1 cellular context compared by ENCODE assay signal in the genomic region with DNA sequence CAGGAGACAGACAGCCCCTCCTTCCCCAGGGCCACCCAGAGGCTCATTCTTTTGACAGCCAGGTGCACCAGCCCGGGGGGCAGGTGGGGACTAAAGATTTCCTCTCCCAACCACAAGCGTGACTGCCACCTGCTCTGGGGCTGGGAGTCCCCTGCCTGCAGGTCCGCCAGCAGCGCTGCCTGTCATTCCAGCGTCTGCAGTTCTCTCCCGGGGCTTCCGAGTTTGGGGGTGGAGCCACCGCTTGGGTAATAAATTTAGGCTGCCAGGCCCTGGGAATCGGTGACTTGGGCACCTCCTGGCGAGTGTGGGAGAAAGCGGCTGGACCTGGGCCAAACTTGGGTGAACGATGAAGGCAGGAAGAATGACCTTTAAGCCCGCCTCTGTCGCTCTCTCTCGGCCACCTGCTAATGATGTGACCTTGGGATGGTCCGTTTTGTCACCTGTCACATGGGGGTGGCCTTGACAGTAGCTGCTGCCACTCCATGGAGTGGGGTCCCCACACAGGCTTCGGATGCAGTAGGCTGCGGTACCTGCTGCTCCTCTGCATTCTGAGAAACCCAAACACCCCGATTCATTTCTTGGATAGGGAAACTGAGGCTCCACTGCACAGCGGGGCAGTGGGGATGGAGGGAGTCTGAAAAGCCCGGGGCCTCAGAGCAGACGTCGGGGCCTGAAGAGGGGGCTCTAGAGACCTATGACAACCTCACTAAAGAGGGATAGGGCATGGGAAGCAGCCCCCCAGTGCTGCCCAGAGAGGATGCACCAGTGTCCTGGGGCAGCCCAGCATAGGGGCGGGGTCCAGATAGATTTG.
TF ChIP-seq lines count a peak whose summit lies in the region.

No MANE protein-coding gene starts in this region.

TF ChIP-seq in HepG2, 621 proteins besides CTCF, POLR2A, EP300 and RAD21 (continued from another document and continues in another):
- TF ChIP-seq, protein P1, sequence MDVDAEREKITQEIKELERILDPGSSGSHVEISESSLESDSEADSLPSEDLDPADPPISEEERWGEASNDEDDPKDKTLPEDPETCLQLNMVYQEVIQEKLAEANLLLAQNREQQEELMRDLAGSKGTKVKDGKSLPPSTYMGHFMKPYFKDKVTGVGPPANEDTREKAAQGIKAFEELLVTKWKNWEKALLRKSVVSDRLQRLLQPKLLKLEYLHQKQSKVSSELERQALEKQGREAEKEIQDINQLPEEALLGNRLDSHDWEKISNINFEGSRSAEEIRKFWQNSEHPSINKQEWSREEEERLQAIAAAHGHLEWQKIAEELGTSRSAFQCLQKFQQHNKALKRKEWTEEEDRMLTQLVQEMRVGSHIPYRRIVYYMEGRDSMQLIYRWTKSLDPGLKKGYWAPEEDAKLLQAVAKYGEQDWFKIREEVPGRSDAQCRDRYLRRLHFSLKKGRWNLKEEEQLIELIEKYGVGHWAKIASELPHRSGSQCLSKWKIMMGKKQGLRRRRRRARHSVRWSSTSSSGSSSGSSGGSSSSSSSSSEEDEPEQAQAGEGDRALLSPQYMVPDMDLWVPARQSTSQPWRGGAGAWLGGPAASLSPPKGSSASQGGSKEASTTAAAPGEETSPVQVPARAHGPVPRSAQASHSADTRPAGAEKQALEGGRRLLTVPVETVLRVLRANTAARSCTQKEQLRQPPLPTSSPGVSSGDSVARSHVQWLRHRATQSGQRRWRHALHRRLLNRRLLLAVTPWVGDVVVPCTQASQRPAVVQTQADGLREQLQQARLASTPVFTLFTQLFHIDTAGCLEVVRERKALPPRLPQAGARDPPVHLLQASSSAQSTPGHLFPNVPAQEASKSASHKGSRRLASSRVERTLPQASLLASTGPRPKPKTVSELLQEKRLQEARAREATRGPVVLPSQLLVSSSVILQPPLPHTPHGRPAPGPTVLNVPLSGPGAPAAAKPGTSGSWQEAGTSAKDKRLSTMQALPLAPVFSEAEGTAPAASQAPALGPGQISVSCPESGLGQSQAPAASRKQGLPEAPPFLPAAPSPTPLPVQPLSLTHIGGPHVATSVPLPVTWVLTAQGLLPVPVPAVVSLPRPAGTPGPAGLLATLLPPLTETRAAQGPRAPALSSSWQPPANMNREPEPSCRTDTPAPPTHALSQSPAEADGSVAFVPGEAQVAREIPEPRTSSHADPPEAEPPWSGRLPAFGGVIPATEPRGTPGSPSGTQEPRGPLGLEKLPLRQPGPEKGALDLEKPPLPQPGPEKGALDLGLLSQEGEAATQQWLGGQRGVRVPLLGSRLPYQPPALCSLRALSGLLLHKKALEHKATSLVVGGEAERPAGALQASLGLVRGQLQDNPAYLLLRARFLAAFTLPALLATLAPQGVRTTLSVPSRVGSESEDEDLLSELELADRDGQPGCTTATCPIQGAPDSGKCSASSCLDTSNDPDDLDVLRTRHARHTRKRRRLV (CRISPR knock-in tag; IDR thresholded peaks at IDR 0.05), result 0 out of 2 replicates have a peak, but pooled peaks have one; percentile 33
- TF ChIP-seq, protein P2, sequence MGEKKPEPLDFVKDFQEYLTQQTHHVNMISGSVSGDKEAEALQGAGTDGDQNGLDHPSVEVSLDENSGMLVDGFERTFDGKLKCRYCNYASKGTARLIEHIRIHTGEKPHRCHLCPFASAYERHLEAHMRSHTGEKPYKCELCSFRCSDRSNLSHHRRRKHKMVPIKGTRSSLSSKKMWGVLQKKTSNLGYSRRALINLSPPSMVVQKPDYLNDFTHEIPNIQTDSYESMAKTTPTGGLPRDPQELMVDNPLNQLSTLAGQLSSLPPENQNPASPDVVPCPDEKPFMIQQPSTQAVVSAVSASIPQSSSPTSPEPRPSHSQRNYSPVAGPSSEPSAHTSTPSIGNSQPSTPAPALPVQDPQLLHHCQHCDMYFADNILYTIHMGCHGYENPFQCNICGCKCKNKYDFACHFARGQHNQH (CRISPR knock-in tag; IDR thresholded peaks at IDR 0.05), result peak; percentile 75
- peak; percentile 79 for TF ChIP-seq RXRB (CRISPR knock-in tag; IDR thresholded peaks at IDR 0.05; ENCODE audit: borderline replicate concordance)
- no peak for TF ChIP-seq ZNF101 (CRISPR knock-in tag; IDR thresholded peaks at IDR 0.05; ENCODE audit: borderline replicate concordance, low read depth)
- TF ChIP-seq RARA (CRISPR knock-in tag; IDR thresholded peaks at IDR 0.05), result peak; percentile 71
- peak; percentile 58 for TF ChIP-seq NFIC (IDR thresholded peaks at IDR 0.05; ENCODE audit: low read length)
- peak; percentile 15; the same call in 1 of the 2 replicates for TF ChIP-seq HHEX (CRISPR knock-in tag; IDR thresholded peaks at IDR 0.05)
- TF ChIP-seq, protein P3, sequence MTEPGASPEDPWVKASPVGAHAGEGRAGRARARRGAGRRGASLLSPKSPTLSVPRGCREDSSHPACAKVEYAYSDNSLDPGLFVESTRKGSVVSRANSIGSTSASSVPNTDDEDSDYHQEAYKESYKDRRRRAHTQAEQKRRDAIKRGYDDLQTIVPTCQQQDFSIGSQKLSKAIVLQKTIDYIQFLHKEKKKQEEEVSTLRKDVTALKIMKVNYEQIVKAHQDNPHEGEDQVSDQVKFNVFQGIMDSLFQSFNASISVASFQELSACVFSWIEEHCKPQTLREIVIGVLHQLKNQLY (CRISPR knock-in tag; IDR thresholded peaks at IDR 0.05), result no peak
- TF ChIP-seq, protein P4, sequence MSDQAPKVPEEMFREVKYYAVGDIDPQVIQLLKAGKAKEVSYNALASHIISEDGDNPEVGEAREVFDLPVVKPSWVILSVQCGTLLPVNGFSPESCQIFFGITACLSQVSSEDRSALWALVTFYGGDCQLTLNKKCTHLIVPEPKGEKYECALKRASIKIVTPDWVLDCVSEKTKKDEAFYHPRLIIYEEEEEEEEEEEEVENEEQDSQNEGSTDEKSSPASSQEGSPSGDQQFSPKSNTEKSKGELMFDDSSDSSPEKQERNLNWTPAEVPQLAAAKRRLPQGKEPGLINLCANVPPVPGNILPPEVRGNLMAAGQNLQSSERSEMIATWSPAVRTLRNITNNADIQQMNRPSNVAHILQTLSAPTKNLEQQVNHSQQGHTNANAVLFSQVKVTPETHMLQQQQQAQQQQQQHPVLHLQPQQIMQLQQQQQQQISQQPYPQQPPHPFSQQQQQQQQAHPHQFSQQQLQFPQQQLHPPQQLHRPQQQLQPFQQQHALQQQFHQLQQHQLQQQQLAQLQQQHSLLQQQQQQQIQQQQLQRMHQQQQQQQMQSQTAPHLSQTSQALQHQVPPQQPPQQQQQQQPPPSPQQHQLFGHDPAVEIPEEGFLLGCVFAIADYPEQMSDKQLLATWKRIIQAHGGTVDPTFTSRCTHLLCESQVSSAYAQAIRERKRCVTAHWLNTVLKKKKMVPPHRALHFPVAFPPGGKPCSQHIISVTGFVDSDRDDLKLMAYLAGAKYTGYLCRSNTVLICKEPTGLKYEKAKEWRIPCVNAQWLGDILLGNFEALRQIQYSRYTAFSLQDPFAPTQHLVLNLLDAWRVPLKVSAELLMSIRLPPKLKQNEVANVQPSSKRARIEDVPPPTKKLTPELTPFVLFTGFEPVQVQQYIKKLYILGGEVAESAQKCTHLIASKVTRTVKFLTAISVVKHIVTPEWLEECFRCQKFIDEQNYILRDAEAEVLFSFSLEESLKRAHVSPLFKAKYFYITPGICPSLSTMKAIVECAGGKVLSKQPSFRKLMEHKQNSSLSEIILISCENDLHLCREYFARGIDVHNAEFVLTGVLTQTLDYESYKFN (CRISPR knock-in tag; conservative IDR thresholded peaks at IDR 0.05), result peak; percentile 84
- TF ChIP-seq MATR3 (CRISPR knock-in tag; IDR thresholded peaks at IDR 0.05), result no peak
- no peak for TF ChIP-seq MBNL3 (CRISPR knock-in tag; conservative IDR thresholded peaks at IDR 0.05)
- TF ChIP-seq ZBTB20 (CRISPR knock-in tag; IDR thresholded peaks at IDR 0.05; ENCODE audit: borderline replicate concordance, low read depth), result peak; percentile 33; the same call in 1 of the 2 replicates
- TF ChIP-seq ZNF138 (CRISPR knock-in tag; IDR thresholded peaks at IDR 0.05; ENCODE audit: low read depth), result no peak
- TF ChIP-seq ZNF713 (CRISPR knock-in tag; IDR thresholded peaks at IDR 0.05), result no peak
- TF ChIP-seq ATF7 (IDR thresholded peaks at IDR 0.05), result no peak
- no peak for TF ChIP-seq ATF7 (CRISPR knock-in tag; IDR thresholded peaks at IDR 0.05)
- no peak; the same call in 1 of the 2 replicates for TF ChIP-seq FOSL2 (CRISPR knock-in tag; IDR thresholded peaks at IDR 0.05)
- TF ChIP-seq PHB2 (IDR thresholded peaks at IDR 0.05; ENCODE audit: partially characterized antibody), result no peak
- TF ChIP-seq TAF1 (CRISPR knock-in tag; IDR thresholded peaks at IDR 0.05), result no peak
- no peak for TF ChIP-seq ZNF558 (CRISPR knock-in tag; IDR thresholded peaks at IDR 0.05; ENCODE audit: borderline replicate concordance)
- TF ChIP-seq, protein P5, sequence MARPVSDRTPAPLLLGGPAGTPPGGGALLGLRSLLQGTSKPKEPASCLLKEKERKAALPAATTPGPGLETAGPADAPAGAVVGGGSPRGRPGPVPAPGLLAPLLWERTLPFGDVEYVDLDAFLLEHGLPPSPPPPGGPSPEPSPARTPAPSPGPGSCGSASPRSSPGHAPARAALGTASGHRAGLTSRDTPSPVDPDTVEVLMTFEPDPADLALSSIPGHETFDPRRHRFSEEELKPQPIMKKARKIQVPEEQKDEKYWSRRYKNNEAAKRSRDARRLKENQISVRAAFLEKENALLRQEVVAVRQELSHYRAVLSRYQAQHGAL (CRISPR knock-in tag; IDR thresholded peaks at IDR 0.05; ENCODE audit: not compliant biosample characterization), result no peak
- TF ChIP-seq DMAP1 (CRISPR knock-in tag; IDR thresholded peaks at IDR 0.05), result no peak
- TF ChIP-seq, protein P6, sequence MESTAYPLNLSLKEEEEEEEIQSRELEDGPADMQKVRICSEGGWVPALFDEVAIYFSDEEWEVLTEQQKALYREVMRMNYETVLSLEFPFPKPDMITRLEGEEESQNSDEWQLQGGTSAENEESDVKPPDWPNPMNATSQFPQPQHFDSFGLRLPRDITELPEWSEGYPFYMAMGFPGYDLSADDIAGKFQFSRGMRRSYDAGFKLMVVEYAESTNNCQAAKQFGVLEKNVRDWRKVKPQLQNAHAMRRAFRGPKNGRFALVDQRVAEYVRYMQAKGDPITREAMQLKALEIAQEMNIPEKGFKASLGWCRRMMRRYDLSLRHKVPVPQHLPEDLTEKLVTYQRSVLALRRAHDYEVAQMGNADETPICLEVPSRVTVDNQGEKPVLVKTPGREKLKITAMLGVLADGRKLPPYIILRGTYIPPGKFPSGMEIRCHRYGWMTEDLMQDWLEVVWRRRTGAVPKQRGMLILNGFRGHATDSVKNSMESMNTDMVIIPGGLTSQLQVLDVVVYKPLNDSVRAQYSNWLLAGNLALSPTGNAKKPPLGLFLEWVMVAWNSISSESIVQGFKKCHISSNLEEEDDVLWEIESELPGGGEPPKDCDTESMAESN (CRISPR knock-in tag; conservative IDR thresholded peaks at IDR 0.05), result peak; percentile 35
- no peak for TF ChIP-seq ZFP41 (CRISPR knock-in tag; IDR thresholded peaks at IDR 0.05; ENCODE audit: borderline replicate concordance)
- no peak for TF ChIP-seq ZFP82 (CRISPR knock-in tag; IDR thresholded peaks at IDR 0.05; ENCODE audit: borderline replicate concordance)
- TF ChIP-seq, protein P7, sequence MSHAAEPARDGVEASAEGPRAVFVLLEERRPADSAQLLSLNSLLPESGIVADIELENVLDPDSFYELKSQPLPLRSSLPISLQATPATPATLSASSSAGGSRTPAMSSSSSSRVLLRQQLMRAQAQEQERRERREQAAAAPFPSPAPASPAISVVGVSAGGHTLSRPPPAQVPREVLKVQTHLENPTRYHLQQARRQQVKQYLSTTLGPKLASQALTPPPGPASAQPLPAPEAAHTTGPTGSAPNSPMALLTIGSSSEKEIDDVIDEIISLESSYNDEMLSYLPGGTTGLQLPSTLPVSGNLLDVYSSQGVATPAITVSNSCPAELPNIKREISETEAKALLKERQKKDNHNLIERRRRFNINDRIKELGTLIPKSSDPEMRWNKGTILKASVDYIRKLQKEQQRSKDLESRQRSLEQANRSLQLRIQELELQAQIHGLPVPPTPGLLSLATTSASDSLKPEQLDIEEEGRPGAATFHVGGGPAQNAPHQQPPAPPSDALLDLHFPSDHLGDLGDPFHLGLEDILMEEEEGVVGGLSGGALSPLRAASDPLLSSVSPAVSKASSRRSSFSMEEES (CRISPR knock-in tag; IDR thresholded peaks at IDR 0.05), result peak; percentile 84
- TF ChIP-seq MIXL1 (CRISPR knock-in tag; IDR thresholded peaks at IDR 0.05), result 0 out of 2 replicates have a peak, but pooled peaks have one; percentile 44
- TF ChIP-seq DNMT1 (CRISPR knock-in tag; IDR thresholded peaks at IDR 0.05), result no peak; the same call in 1 of the 2 replicates
- TF ChIP-seq PPARG (CRISPR knock-in tag; conservative IDR thresholded peaks at IDR 0.05), result no peak
- no peak for TF ChIP-seq THYN1 (CRISPR knock-in tag; IDR thresholded peaks at IDR 0.05; ENCODE audit: borderline replicate concordance, low read depth)
- TF ChIP-seq HMGA1 (CRISPR knock-in tag; conservative IDR thresholded peaks at IDR 0.05), result no peak
- TF ChIP-seq HOXA9 (CRISPR knock-in tag; IDR thresholded peaks at IDR 0.05; ENCODE audit: borderline replicate concordance), result peak; percentile 78; the same call in 1 of the 2 replicates
- TF ChIP-seq NFYC (CRISPR knock-in tag; IDR thresholded peaks at IDR 0.05), result no peak
- TF ChIP-seq, protein P8, sequence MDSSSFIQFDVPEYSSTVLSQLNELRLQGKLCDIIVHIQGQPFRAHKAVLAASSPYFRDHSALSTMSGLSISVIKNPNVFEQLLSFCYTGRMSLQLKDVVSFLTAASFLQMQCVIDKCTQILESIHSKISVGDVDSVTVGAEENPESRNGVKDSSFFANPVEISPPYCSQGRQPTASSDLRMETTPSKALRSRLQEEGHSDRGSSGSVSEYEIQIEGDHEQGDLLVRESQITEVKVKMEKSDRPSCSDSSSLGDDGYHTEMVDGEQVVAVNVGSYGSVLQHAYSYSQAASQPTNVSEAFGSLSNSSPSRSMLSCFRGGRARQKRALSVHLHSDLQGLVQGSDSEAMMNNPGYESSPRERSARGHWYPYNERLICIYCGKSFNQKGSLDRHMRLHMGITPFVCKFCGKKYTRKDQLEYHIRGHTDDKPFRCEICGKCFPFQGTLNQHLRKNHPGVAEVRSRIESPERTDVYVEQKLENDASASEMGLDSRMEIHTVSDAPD (CRISPR knock-in tag; IDR thresholded peaks at IDR 0.05), result peak; percentile 89
- no peak for TF ChIP-seq SNRNP70 (IDR thresholded peaks at IDR 0.05; ENCODE audit: low read depth, low read length)
- no peak for TF ChIP-seq ZNF225 (CRISPR knock-in tag; IDR thresholded peaks at IDR 0.05)
- TF ChIP-seq ZNF772 (CRISPR knock-in tag; IDR thresholded peaks at IDR 0.05), result peak; percentile 72; the same call in 1 of the 2 replicates
- TF ChIP-seq ZMYM2 (CRISPR knock-in tag; IDR thresholded peaks at IDR 0.05), result peak; percentile 20; the same call in 1 of the 2 replicates
- TF ChIP-seq, protein P9, sequence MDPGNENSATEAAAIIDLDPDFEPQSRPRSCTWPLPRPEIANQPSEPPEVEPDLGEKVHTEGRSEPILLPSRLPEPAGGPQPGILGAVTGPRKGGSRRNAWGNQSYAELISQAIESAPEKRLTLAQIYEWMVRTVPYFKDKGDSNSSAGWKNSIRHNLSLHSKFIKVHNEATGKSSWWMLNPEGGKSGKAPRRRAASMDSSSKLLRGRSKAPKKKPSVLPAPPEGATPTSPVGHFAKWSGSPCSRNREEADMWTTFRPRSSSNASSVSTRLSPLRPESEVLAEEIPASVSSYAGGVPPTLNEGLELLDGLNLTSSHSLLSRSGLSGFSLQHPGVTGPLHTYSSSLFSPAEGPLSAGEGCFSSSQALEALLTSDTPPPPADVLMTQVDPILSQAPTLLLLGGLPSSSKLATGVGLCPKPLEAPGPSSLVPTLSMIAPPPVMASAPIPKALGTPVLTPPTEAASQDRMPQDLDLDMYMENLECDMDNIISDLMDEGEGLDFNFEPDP (CRISPR knock-in tag; conservative IDR thresholded peaks at IDR 0.05), result 0 out of 2 replicates have a peak, but pooled peaks have one; percentile 81
- TF ChIP-seq, protein P10, sequence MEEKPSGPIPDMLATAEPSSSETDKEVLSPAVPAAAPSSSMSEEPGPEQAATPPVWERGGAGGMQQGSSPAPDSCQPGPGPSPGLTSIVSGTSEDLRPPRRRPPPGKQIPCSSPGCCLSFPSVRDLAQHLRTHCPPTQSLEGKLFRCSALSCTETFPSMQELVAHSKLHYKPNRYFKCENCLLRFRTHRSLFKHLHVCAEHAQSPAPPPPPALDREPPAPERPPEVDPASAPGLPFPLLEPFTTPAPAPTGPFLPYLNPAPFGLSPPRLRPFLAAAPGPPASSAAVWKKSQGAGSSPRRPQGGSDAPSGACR (CRISPR knock-in tag; IDR thresholded peaks at IDR 0.05), result peak; percentile 70; the same call in 1 of the 2 replicates
